ENCODE assay signal across 35 cellular contexts in the genomic region with DNA sequence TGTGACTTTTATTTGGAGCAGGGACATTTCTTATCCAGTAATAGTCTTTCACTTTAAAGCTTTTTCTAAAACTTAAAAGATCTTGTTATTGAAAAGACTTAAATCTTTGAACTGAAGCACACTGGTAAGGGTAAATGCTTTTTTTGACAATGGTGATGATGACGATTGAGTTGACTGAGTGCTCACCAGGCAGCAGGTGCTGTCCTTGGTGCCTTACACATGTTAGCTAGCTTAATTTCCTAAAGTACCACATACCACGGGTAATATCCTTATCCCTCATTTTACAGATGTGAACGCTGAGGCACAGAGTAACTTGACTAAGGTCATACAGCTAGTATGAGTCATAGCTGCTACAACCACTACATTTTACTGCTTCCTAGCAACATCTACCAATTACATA.
"Had no signal": no experiment of that assay in that cellular context is flagged by ENCODE, and none has a peak within 500 bp of the region (broad histone marks: within the 10 kb centered on the region; RNA-seq: fewer than 3 reads in every experiment).

No MANE protein-coding gene starts in this region.

- H3K27ac ChIP-seq: adrenal gland, ascending aorta, breast epithelium, cardiac muscle cell, colonic mucosa, epithelial cell of prostate, esophagus squamous epithelium, gastroesophageal sphincter, WERI-Rb-1 had no signal

- H3K36me3 ChIP-seq: adrenal gland, ascending aorta, breast epithelium, cardiac muscle cell, colonic mucosa, esophagus squamous epithelium, gastroesophageal sphincter, WERI-Rb-1 had no signal

- H3K36me3 Mint-ChIP-seq: activated naive CD4-positive, alpha-beta T cell treated with anti-CD3 and anti-CD28 coated beads, Interleukin-2, amount 50 U/mL, for 24 hours; activated naive CD8-positive, alpha-beta T cell treated with anti-CD3 and anti-CD28 coated beads for 36 hours; brain had no signal

- H3K9me3 ChIP-seq: adrenal gland, ascending aorta, breast epithelium, colonic mucosa, esophagus squamous epithelium, gastroesophageal sphincter had no signal

- H3K27me3 Mint-ChIP-seq: activated B cell treated with CpG ODN at 0.5 μM for 24 hours; activated CD8-positive, alpha-beta T cell treated with anti-CD3 and anti-CD28 coated beads for 36 hours; activated naive CD8-positive, alpha-beta T cell treated with anti-CD3 and anti-CD28 coated beads for 36 hours; activated naive CD8-positive, alpha-beta T cell treated with anti-CD3 and anti-CD28 coated beads, Interleukin-2, amount 50 U/mL, for 24 hours; brain had no signal

- H3K4me3 Mint-ChIP-seq: activated B cell treated with CpG ODN at 0.5 μM for 24 hours; activated CD8-positive, alpha-beta T cell treated with anti-CD3 and anti-CD28 coated beads for 36 hours; activated naive CD4-positive, alpha-beta T cell treated with anti-CD3 and anti-CD28 coated beads for 36 hours; activated naive CD4-positive, alpha-beta T cell treated with anti-CD3 and anti-CD28 coated beads, Interleukin-2, amount 50 U/mL, for 24 hours; activated naive CD8-positive, alpha-beta T cell treated with anti-CD3 and anti-CD28 coated beads for 36 hours; activated naive CD8-positive, alpha-beta T cell treated with anti-CD3 and anti-CD28 coated beads, Interleukin-2, amount 50 U/mL, for 24 hours; activated T-helper 1 cell treated with anti-CD3 and anti-CD28 coated beads, Interleukin-12 subunit alpha, Interleukin-12 subunit beta, Interleukin-2, Interleukin-4 antibody, amounts not matched to agents 30 ng/mL and 10 ng/mL and 1 ng/mL, durations not matched to agents 14 hours and 24 hours and 36 hours; brain; T-helper 2 cell treated with Interferon-gamma antibody and Interleukin-4, amounts not matched to agents 5 μg/mL and 100 μg/mL, for 36 hours had no signal

- H3K9me3 Mint-ChIP-seq: activated B cell treated with CpG ODN at 0.5 μM for 24 hours; activated CD8-positive, alpha-beta T cell treated with anti-CD3 and anti-CD28 coated beads for 36 hours; activated naive CD4-positive, alpha-beta T cell treated with anti-CD3 and anti-CD28 coated beads for 36 hours; activated naive CD4-positive, alpha-beta T cell treated with anti-CD3 and anti-CD28 coated beads, Interleukin-2, amount 50 U/mL, for 24 hours; activated naive CD8-positive, alpha-beta T cell treated with anti-CD3 and anti-CD28 coated beads for 36 hours; activated naive CD8-positive, alpha-beta T cell treated with anti-CD3 and anti-CD28 coated beads, Interleukin-2, amount 50 U/mL, for 24 hours; activated T-helper 1 cell treated with anti-CD3 and anti-CD28 coated beads, Interleukin-12 subunit alpha, Interleukin-12 subunit beta, Interleukin-2, Interleukin-4 antibody, amounts not matched to agents 30 ng/mL and 10 ng/mL and 1 ng/mL, durations not matched to agents 14 hours and 24 hours and 36 hours; activated T-helper 2 cell treated with anti-CD3 and anti-CD28 coated beads, Interferon-gamma antibody, Interleukin-2, Interleukin-4, amounts not matched to agents 10 μg/mL and 5 μg/mL and 100 μg/mL, durations not matched to agents 14 hours and 24 hours and 36 hours; brain; T-helper 2 cell treated with Interferon-gamma antibody and Interleukin-4, amounts not matched to agents 5 μg/mL and 100 μg/mL, for 36 hours had no signal

- H3K4me1 ChIP-seq: adrenal gland, ascending aorta, breast epithelium, colonic mucosa, esophagus squamous epithelium, gastroesophageal sphincter had no signal

- H3K4me3 ChIP-seq: adrenal gland, ascending aorta, breast epithelium, cardiac muscle cell, colonic mucosa, esophagus squamous epithelium, gastroesophageal sphincter had no signal

- FAIRE-seq: endometrium, endothelial cell of umbilical vein had no signal

- H3K4me1 Mint-ChIP-seq: activated B cell treated with CpG ODN at 0.5 μM for 24 hours; activated naive CD4-positive, alpha-beta T cell treated with anti-CD3 and anti-CD28 coated beads, Interleukin-2, amount 50 U/mL, for 24 hours; activated naive CD8-positive, alpha-beta T cell treated with anti-CD3 and anti-CD28 coated beads for 36 hours; activated naive CD8-positive, alpha-beta T cell treated with anti-CD3 and anti-CD28 coated beads, Interleukin-2, amount 50 U/mL, for 24 hours had no signal

- H3K27ac Mint-ChIP-seq: activated B cell treated with CpG ODN at 0.5 μM for 24 hours; activated CD8-positive, alpha-beta T cell treated with anti-CD3 and anti-CD28 coated beads for 36 hours; activated naive CD4-positive, alpha-beta T cell treated with anti-CD3 and anti-CD28 coated beads for 36 hours; activated naive CD4-positive, alpha-beta T cell treated with anti-CD3 and anti-CD28 coated beads, Interleukin-2, amount 50 U/mL, for 24 hours; activated naive CD8-positive, alpha-beta T cell treated with anti-CD3 and anti-CD28 coated beads for 36 hours; activated naive CD8-positive, alpha-beta T cell treated with anti-CD3 and anti-CD28 coated beads, Interleukin-2, amount 50 U/mL, for 24 hours; activated T-helper 1 cell treated with anti-CD3 and anti-CD28 coated beads, Interleukin-12 subunit alpha, Interleukin-12 subunit beta, Interleukin-2, Interleukin-4 antibody, amounts not matched to agents 30 ng/mL and 10 ng/mL and 1 ng/mL, durations not matched to agents 14 hours and 24 hours and 36 hours; activated T-helper 2 cell treated with anti-CD3 and anti-CD28 coated beads, Interferon-gamma antibody, Interleukin-2, Interleukin-4, amounts not matched to agents 10 μg/mL and 5 μg/mL and 100 μg/mL, durations not matched to agents 14 hours and 24 hours and 36 hours; brain; T-helper 2 cell treated with Interferon-gamma antibody and Interleukin-4, amounts not matched to agents 5 μg/mL and 100 μg/mL, for 36 hours had no signal

- ATAC-seq: activated CD4-positive, CD25-positive, alpha-beta regulatory T cell treated with anti-CD3 and anti-CD28 coated beads, Interleukin-2, amount 50 U/mL, for 24 hours; activated CD8-positive, alpha-beta T cell treated with anti-CD3 and anti-CD28 coated beads for 36 hours; activated naive CD8-positive, alpha-beta T cell treated with anti-CD3 and anti-CD28 coated beads, Interleukin-2, amount 50 U/mL, for 24 hours; gastroesophageal sphincter had no signal

- H3K27me3 ChIP-seq: ascending aorta, breast epithelium, cardiac muscle cell, colonic mucosa, esophagus squamous epithelium had no signal

- DNase-seq: activated B cell treated with CpG ODN at 0.5 μM for 24 hours; activated CD4-positive, alpha-beta T cell treated with anti-CD3 and anti-CD28 coated beads for 48 hours; activated CD4-positive, alpha-beta T cell treated with anti-CD3 and anti-CD28 coated beads, Interleukin-2, amount 50 U/mL, for 1 hour; activated CD4-positive, alpha-beta T cell treated with anti-CD3 and anti-CD28 coated beads, Interleukin-2, amount 50 U/mL, for 48 hours; activated CD8-positive, alpha-beta memory T cell treated with anti-CD3 and anti-CD28 coated beads for 24 hours; activated CD8-positive, alpha-beta T cell treated with anti-CD3 and anti-CD28 coated beads for 36 hours; activated effector memory CD4-positive, alpha-beta T cell treated with anti-CD3 and anti-CD28 coated beads, Interleukin-2, amount 50 U/mL, for 16 hours; activated naive CD4-positive, alpha-beta T cell treated with anti-CD3 and anti-CD28 coated beads for 36 hours; activated naive CD8-positive, alpha-beta T cell treated with anti-CD3 and anti-CD28 coated beads for 36 hours; activated naive CD8-positive, alpha-beta T cell treated with anti-CD3 and anti-CD28 coated beads, Interleukin-2, amount 50 U/mL, for 24 hours; activated T-cell treated with anti-CD3 and anti-CD28 coated beads, Interleukin-2, amount 50 U/mL, for 48 hours; adrenal gland; central memory CD4-positive, alpha-beta T cell; cerebellar nuclear complex; colonic mucosa; effector CD8-positive, alpha-beta T cell; esophagus squamous epithelium; foreskin melanocyte; head of caudate nucleus; hippocampal formation; T1000; WERI-Rb-1 had no signal
